In genomic region chr6:44667226-44667625, GRCh38 we compare ENCODE assay signal across 1 cellular context.
TF ChIP-seq lines count a peak whose summit lies in the region.

No MANE protein-coding gene starts in this region.

TF ChIP-seq in HepG2, 621 proteins besides CTCF, POLR2A, EP300 and RAD21 (continued from another document):
- TF ChIP-seq ZFYVE20 (CRISPR knock-in tag; IDR thresholded peaks at IDR 0.05; ENCODE audit: borderline replicate concordance, low read depth) = no peak
